In genomic region chr3:42061711-42062408, GRCh38 we compare ENCODE assay signal across 8 cellular contexts. TPM values are rescaled to one million over a fixed set of nuclear protein-coding genes. Genes with fewer than 3 reads are reported as not detected.
DNase-seq lines count a peak whose midpoint lies in the region; ATAC-seq and TF ChIP-seq lines count a peak whose summit lies in the region.

No MANE protein-coding gene starts in this region.

- H3K4me2 ChIP-seq in hepatocyte: no peak overlapping the region

- H3K9me2 ChIP-seq in hepatocyte (replicated peaks; ENCODE audit: insufficient read depth): no peaks in the 10 kb centered on the region

- peaks cover 45% of the 10 kb centered on the region for H3K79me2 ChIP-seq in hepatocyte

- peak; percentile 90 for DNase-seq in HFFc6
- DNase-seq in activated B cell treated with CpG ODN at 0.5 μM for 24 hours: no peak
- peak; percentile 33 for DNase-seq in hepatocyte (ENCODE audit: low spot score)
- DNase-seq in stimulated activated naive CD4-positive, alpha-beta T cell treated with Interleukin-2 at 50 U/mL for 16 hours (lab: John Stamatoyannopoulos, UW): no peak
- no peak for DNase-seq in activated T-cell treated with anti-CD3 and anti-CD28 coated beads, Interleukin-2, amount 50 U/mL, for 48 hours

- no peak overlapping the region for H2AFZ ChIP-seq in hepatocyte

- ATAC-seq in activated B cell treated with CpG ODN at 0.5 μM for 24 hours (ENCODE audit: low read depth): no peak
- no peak for ATAC-seq in GM21717 (IDR thresholded peaks at IDR 0.05; ENCODE audit: unreplicated experiment)
- ATAC-seq in activated T-helper 17 cell treated with anti-CD3 and anti-CD28 coated beads, Interleukin-2, amount 50 U/mL, for 72 hours (replicated peaks): no peak

- TF ChIP-seq CTCF in HFFc6 (IDR thresholded peaks at IDR 0.05) (no peak), activated B cell treated with CpG ODN at 0.5 μM for 24 hours (IDR thresholded peaks at IDR 0.05) (no peak), hepatocyte (IDR thresholded peaks at IDR 0.05; ENCODE audit: poor library complexity) (no peak)

- CTCF ChIA-PET in activated B cell treated with CpG ODN at 0.5 μM for 24 hours (lab: Charles Lee): interaction anchor here (0.6 to 1.9 kb wide), 3 partner anchors 10 to 1478 kb away, joined by 3 to 6 read pairs (median 4); no protein-coding TSS in a partner anchor

- POLR2A ChIA-PET in activated B cell treated with CpG ODN at 0.5 μM for 24 hours (lab: Charles Lee): interaction anchor here (0.5 to 2.0 kb wide), 9 partner anchors 10 to 49 kb away, joined by 3 to 11 read pairs (median 4); no protein-coding TSS in a partner anchor

- H3K4me1 ChIP-seq in hepatocyte (ENCODE audit: insufficient read depth): peaks cover 14% of the 10 kb centered on the region
- H3K4me1 ChIP-seq in subcutaneous abdominal adipose tissue (ENCODE audit: control insufficient read depth in 5 of 5, insufficient read depth in 5 of 5, low read length in 5 of 5): peaks cover 13 to 68% (median 57%) of the 10 kb centered on the region in 5 donors

- peaks cover 76% of the 10 kb centered on the region for H3K4me1 Mint-ChIP-seq in HFFc6 (ENCODE audit: low read depth)
- H3K4me1 Mint-ChIP-seq in activated B cell treated with CpG ODN at 0.5 μM for 24 hours: peaks cover 92% of the 10 kb centered on the region
- peaks cover 12% of the 10 kb centered on the region for H3K4me1 Mint-ChIP-seq in activated T-helper 17 cell treated with anti-CD3 and anti-CD28 coated beads, Interleukin-2, amount 50 U/mL, for 72 hours

- peak overlapping the region in 4 of 5 donors; percentile 21 to 85 (median 32) for H3K9ac ChIP-seq in subcutaneous abdominal adipose tissue (ENCODE audit: low read length in 5 of 5)

- intact Hi-C loops in activated B cell treated with CpG ODN at 0.5 μM for 24 hours (cut with micrococcal nuclease): loop anchor here (1.0 kb wide), 1 partner anchor 10 kb away; no protein-coding TSS in a partner anchor

- H3K27ac Mint-ChIP-seq in HFFc6: peak overlapping the region; percentile 94
- peak overlapping the region; percentile 80 for H3K27ac Mint-ChIP-seq in activated B cell treated with CpG ODN at 0.5 μM for 24 hours
- no peak overlapping the region for H3K27ac Mint-ChIP-seq in activated T-helper 17 cell treated with anti-CD3 and anti-CD28 coated beads, Interleukin-2, amount 50 U/mL, for 72 hours

- H3K4me3 Mint-ChIP-seq in HFFc6 (peak overlapping the region; percentile 69), activated B cell treated with CpG ODN at 0.5 μM for 24 hours (no peak overlapping the region)
- no peak overlapping the region for H3K4me3 Mint-ChIP-seq in activated T-helper 17 cell treated with anti-CD3 and anti-CD28 coated beads, Interleukin-2, amount 50 U/mL, for 72 hours

- H3K4me3 ChIP-seq in hepatocyte (no peak overlapping the region), subcutaneous abdominal adipose tissue (ENCODE audit: low read depth in 1 of 5, low read length in 5 of 5) (peak overlapping the region in 2 of 5 donors; percentile 12 to 14)

- H3K27ac ChIP-seq in hepatocyte (no peak overlapping the region), subcutaneous abdominal adipose tissue (ENCODE audit: low read depth, low read length) (peak overlapping the region; percentile 89)

- WGBS in hepatocyte (ENCODE audit: low lambda C conversion rate, missing lambda C conversion rate): 60% methylated on average over 6 of the region's 6 CpGs

- no peaks in the 10 kb centered on the region; the same call in 1 of the 2 replicates for H3K36me3 Mint-ChIP-seq in HFFc6 (ENCODE audit: low read depth)
- H3K36me3 Mint-ChIP-seq in activated B cell treated with CpG ODN at 0.5 μM for 24 hours (ENCODE audit: low read depth): peaks cover 3% of the 10 kb centered on the region
- H3K36me3 Mint-ChIP-seq in activated T-helper 17 cell treated with anti-CD3 and anti-CD28 coated beads, Interleukin-2, amount 50 U/mL, for 72 hours (ENCODE audit: low read depth): no peaks in the 10 kb centered on the region

- no peaks in the 10 kb centered on the region for H3K9me3 ChIP-seq in hepatocyte (ENCODE audit: low read depth)
- no peaks in the 10 kb centered on the region for H3K9me3 ChIP-seq in subcutaneous abdominal adipose tissue (ENCODE audit: control insufficient read depth in 5 of 5, low read length in 5 of 5)

- no peaks in the 10 kb centered on the region for H3K36me3 ChIP-seq in hepatocyte (replicated peaks; ENCODE audit: insufficient read depth, low read depth)
- no peaks in the 10 kb centered on the region for H3K36me3 ChIP-seq in subcutaneous abdominal adipose tissue (ENCODE audit: control insufficient read depth in 5 of 5, insufficient read depth in 5 of 5, low read length in 5 of 5)

- H3K27me3 ChIP-seq in hepatocyte (no peaks in the 10 kb centered on the region), subcutaneous abdominal adipose tissue (ENCODE audit: control insufficient read depth in 5 of 5, insufficient read depth in 4 of 5, low read length in 5 of 5) (no peaks in the 10 kb centered on the region)

- no peaks in the 10 kb centered on the region for H4K20me1 ChIP-seq in hepatocyte (ENCODE audit: insufficient read depth, poor library complexity, severe bottlenecking)

- peaks cover 2% of the 10 kb centered on the region for H3K27me3 Mint-ChIP-seq in HFFc6 (ENCODE audit: insufficient read depth)
- H3K27me3 Mint-ChIP-seq in activated B cell treated with CpG ODN at 0.5 μM for 24 hours: no peaks in the 10 kb centered on the region
- H3K27me3 Mint-ChIP-seq in activated T-helper 17 cell treated with anti-CD3 and anti-CD28 coated beads, Interleukin-2, amount 50 U/mL, for 72 hours: no peaks in the 10 kb centered on the region

- H3K9me3 Mint-ChIP-seq in HFFc6 (no peaks in the 10 kb centered on the region), activated B cell treated with CpG ODN at 0.5 μM for 24 hours (no peaks in the 10 kb centered on the region)
- H3K9me3 Mint-ChIP-seq in activated T-helper 17 cell treated with anti-CD3 and anti-CD28 coated beads, Interleukin-2, amount 50 U/mL, for 72 hours: no peaks in the 10 kb centered on the region

RNA-seq across cellular contexts. Expression of gene TRAK1, which starts 29.3 kb away (rescaled TPM):
- 10 to 100 TPM; 50.6 to 54.3 (median 52.3) TPM for total RNA-seq in HFFc6 (2021; fragmentation: NEBNext Ultra II Directional; extraction: Animal tissue kit (Norgen Biotek cat#: 25700))
- 54.5 and 58.4 TPM in 2 replicates for total RNA-seq in activated B cell treated with CpG ODN at 0.5 μM for 24 hours
- total RNA-seq in hepatocyte: 28.8 and 31.5 TPM in 2 replicates
- 19.0 and 21.0 TPM in 2 replicates for polyA plus RNA-seq in hepatocyte
- 10 to 100 TPM; 17.4 to 23.8 TPM for total RNA-seq in activated T-helper 17 cell treated with anti-CD3 and anti-CD28 coated beads, Interleukin-2, amount 50 U/mL, for 72 hours

Comparison
In these comparisons a context has a peak if more than half of its experiments do, and no peak if none do; other contexts are left out.
1. DNase-seq: peak in HFFc6 (single experiment) and hepatocyte (single experiment); none in activated B cell treated with CpG ODN at 0.5 μM for 24 hours (single experiment), stimulated activated naive CD4-positive, alpha-beta T cell treated with Interleukin-2 at 50 U/mL for 16 hours (single experiment) and activated T-cell treated with anti-CD3 and anti-CD28 coated beads, Interleukin-2, amount 50 U/mL, for 48 hours (0 of 2).